ENCODE assay signal across 8 cellular contexts in the genomic region with DNA sequence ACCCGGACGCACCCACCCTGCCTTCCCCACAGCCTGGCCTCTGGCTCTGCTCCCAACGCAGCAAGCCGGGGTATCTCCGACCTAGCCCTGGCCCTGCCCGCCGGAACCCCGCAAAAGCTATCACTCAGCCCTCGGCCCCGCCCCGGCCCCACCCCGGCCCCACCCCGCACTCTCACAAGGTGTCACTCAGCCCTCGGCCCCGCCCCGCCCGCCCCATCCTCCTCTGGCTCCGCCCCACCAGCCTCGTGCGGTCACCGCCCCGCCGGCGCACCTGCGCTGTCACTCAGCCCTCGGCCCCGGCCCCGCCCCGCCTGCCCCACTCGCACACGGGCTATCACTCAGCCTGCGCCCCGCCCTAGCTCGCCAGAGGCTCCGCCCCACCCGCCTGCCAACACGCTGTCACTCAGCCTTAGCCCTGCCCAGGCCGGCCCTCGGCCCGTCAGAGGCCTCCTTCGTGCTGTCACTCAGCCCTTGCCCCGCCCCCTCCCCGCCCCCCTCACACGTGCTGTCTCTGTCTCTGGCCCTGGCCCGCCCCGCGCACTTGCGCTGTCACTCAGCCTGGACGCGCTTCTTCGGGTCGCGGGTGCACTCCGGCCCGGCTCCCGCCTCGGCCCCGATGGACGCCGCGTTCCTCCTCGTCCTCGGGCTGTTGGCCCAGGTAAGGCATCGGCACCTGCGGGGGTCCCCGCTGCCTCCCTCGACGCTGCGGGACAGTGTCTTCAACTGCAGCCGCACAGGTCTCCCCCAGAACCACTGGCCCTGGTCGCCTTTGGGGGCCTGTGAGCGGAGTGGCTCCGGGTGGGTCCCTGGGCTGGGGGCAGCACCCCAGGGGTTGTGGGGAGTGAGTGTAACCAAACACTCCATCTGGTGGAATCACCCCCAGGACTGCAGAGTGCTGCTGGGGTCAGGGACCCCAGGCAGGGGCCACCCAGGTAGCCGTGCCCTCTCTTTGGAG. TPM values are rescaled to one million over a fixed set of nuclear protein-coding genes. Genes with fewer than 3 reads are reported as not detected.
DNase-seq lines count a peak whose midpoint lies in the region; ATAC-seq and TF ChIP-seq lines count a peak whose summit lies in the region.

A gene with protein sequence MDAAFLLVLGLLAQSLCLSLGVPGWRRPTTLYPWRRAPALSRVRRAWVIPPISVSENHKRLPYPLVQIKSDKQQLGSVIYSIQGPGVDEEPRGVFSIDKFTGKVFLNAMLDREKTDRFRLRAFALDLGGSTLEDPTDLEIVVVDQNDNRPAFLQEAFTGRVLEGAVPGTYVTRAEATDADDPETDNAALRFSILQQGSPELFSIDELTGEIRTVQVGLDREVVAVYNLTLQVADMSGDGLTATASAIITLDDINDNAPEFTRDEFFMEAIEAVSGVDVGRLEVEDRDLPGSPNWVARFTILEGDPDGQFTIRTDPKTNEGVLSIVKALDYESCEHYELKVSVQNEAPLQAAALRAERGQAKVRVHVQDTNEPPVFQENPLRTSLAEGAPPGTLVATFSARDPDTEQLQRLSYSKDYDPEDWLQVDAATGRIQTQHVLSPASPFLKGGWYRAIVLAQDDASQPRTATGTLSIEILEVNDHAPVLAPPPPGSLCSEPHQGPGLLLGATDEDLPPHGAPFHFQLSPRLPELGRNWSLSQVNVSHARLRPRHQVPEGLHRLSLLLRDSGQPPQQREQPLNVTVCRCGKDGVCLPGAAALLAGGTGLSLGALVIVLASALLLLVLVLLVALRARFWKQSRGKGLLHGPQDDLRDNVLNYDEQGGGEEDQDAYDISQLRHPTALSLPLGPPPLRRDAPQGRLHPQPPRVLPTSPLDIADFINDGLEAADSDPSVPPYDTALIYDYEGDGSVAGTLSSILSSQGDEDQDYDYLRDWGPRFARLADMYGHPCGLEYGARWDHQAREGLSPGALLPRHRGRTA (plus strand): TSS at position 533 of the 955 bp plus-strand sequence. CDS start 84 bp downstream, at position 617.

- CTCF ChIA-PET in GM10248 (lab: Yijun Ruan, JAX): interaction anchor here (0.6 to 1.2 kb wide), 6 partner anchors 12 to 434 kb away, joined by 3 to 4 read pairs (median 3); no protein-coding TSS in a partner anchor

- WGBS in right cardiac atrium: 7% methylated on average over 74 of the region's 74 CpGs

- intact Hi-C loops in right cardiac atrium (cut with DNase I): no loop called here
- intact Hi-C loops in uterus (cut with DNase I; ENCODE audit: low total_unique reads): no loop called here

- H3K4me1 ChIP-seq in right cardiac atrium (ENCODE audit: control insufficient read depth, insufficient read depth, low read length) (no peaks in the 10 kb centered on the region), uterus (no peaks in the 10 kb centered on the region)

- H3K27ac ChIP-seq in right cardiac atrium (ENCODE audit: low read length) (no peak within 1 kb of the TSS), uterus (no peak within 1 kb of the TSS)

- no peaks in the 10 kb centered on the region for H3K36me3 ChIP-seq in uterus

- peak within 1 kb of the TSS; percentile 22 for H3K4me3 ChIP-seq in right cardiac atrium (ENCODE audit: low read length)
- no peak within 1 kb of the TSS for H3K4me3 ChIP-seq in uterus

- H3K27me3 ChIP-seq in right cardiac atrium (ENCODE audit: control insufficient read depth, insufficient read depth) (no peaks in the 10 kb centered on the region), uterus (peaks cover 19 to 23% of the 10 kb centered on the region in 2 donors)

- TF ChIP-seq CTCF in GM10248 (IDR thresholded peaks at IDR 0.05; ENCODE audit: control extremely low read depth, extremely low read depth, low read depth, missing control alignments) (no peak), uterus (IDR thresholded peaks at IDR 0.05) (no peak)

- ATAC-seq in HG02870 (IDR thresholded peaks at IDR 0.05; ENCODE audit: unreplicated experiment) (peak; percentile 72), right cardiac atrium (peak; percentile 90 to 91)

- peak; percentile 99 for DNase-seq in GM10248 (ENCODE audit: extremely low spot score)
- peak; percentile 91 for DNase-seq in NCI-H146 (lab: John Stamatoyannopoulos, UW)
- peak; percentile 92 to 98 (median 97) for DNase-seq in T-helper 1 cell
- peak; percentile 39 for DNase-seq in amniotic stem cell (lab: John Stamatoyannopoulos, UW)
- DNase-seq in right cardiac atrium: peak; percentile 92 to 97 (median 95)
- DNase-seq in putamen (ENCODE audit: low spot score): peak; percentile 80
- peak; percentile 50 to 61 for DNase-seq in uterus

- POLR2A ChIA-PET in GM10248 (lab: Yijun Ruan, JAX): no interaction called here

- H3K9me3 ChIP-seq in right cardiac atrium (ENCODE audit: control insufficient read depth, low read length) (no peaks in the 10 kb centered on the region), uterus (no peaks in the 10 kb centered on the region)

- no peak for TF ChIP-seq POLR2A in uterus (IDR thresholded peaks at IDR 0.05)

RNA-seq across cellular contexts. Expression of the gene that starts here (rescaled TPM):
- total RNA-seq in right cardiac atrium: under 1 TPM; 0.09 to 0.14 (median 0.13) TPM
- polyA plus RNA-seq in right cardiac atrium: 0.05 TPM
- under 1 TPM in 1 of 4 donors, not detected in 3; 0.21 TPM for total RNA-seq in uterus

Comparison
In these comparisons a context has a peak if more than half of its experiments do, and no peak if none do; other contexts are left out.
1. Peak in DNase-seq, ATAC-seq and H3K4me3 ChIP-seq in right cardiac atrium; RNA of the gene not detected or under 1 TPM.
2. Peak in DNase-seq in uterus; RNA of the gene not detected or under 1 TPM.
3. DNase-seq: peak in every context shown above with its lines; median percentile 99 in GM10248; 97 in T-helper 1 cell; 95 in right cardiac atrium; 91 in NCI-H146; 80 in putamen; 56 in uterus; 39 in amniotic stem cell.